Comparison of ENCODE assay signal across 8 cellular contexts in the genomic region with DNA sequence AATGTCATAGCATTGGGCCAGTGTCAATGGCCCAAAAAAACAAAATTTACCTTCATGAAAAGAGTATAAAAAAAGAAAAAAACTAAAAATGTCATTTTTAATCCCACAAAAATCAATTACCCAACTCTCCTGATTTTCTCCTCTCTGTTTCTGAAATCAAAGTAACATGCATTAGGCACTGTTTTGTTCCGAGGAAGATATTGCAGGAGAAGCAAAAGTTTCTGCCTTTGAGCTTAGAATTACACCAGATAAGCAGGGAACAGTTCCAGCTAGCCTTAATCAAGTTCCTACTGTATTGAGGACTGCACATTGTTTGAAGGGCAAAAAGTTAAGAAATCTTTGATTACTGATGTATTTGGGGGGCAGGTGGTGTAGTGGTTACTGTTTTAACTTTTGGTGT. TPM values are rescaled to one million over a fixed set of nuclear protein-coding genes. Genes with fewer than 3 reads are reported as not detected.
A peak's percentile ranks its signal among the peaks of the same experiment; 100 is the strongest.
DNase-seq lines count a peak whose midpoint lies in the region; ATAC-seq and TF ChIP-seq lines count a peak whose summit lies in the region.

No MANE protein-coding gene starts in this region.

- TF ChIP-seq POLR2A in body of pancreas (IDR thresholded peaks at IDR 0.05): no peak

- no peaks in the 10 kb centered on the region for H3K9me2 ChIP-seq in Karpas-422 (replicated peaks; ENCODE audit: insufficient read depth, low read length)

- no peaks in the 10 kb centered on the region for H3K27me3 Mint-ChIP-seq in neural crest cell (ENCODE audit: low read depth)

- H3K4me2 ChIP-seq in BLaER1 (peak overlapping the region; percentile 68), Karpas-422 (ENCODE audit: low read depth, low read length, poor library complexity, severe bottlenecking) (peak overlapping the region; percentile 84)

- H3K36me3 ChIP-seq in BLaER1: peaks cover 10% of the 10 kb centered on the region; the same call in 1 of the 2 replicates
- peaks cover 6% of the 10 kb centered on the region for H3K36me3 ChIP-seq in Karpas-422 (ENCODE audit: insufficient read depth, low read length)
- no peaks in the 10 kb centered on the region for H3K36me3 ChIP-seq in body of pancreas (replicated peaks in 1 of 2; ENCODE audit: insufficient read depth in 1 of 2, low read depth in 2 of 2)

- peak overlapping the region; percentile 97 for H3K4me3 Mint-ChIP-seq in neural crest cell

- H4K20me1 ChIP-seq in BLaER1 (peaks cover 24% of the 10 kb centered on the region), Karpas-422 (ENCODE audit: insufficient read depth, low read depth, low read length) (no peaks in the 10 kb centered on the region)

- H3K27me3 ChIP-seq in BLaER1: no peaks in the 10 kb centered on the region
- H3K27me3 ChIP-seq in Karpas-422 (ENCODE audit: low read length): no peaks in the 10 kb centered on the region
- no peaks in the 10 kb centered on the region for H3K27me3 ChIP-seq in body of pancreas

- H3K79me2 ChIP-seq in Karpas-422 (ENCODE audit: low read length): peaks cover 37% of the 10 kb centered on the region

- peaks cover 27% of the 10 kb centered on the region for H3K4me1 ChIP-seq in BLaER1
- peaks cover 24% of the 10 kb centered on the region for H3K4me1 ChIP-seq in Karpas-422 (ENCODE audit: low read length)
- H3K4me1 ChIP-seq in body of pancreas: peaks cover 23% of the 10 kb centered on the region

- no peaks in the 10 kb centered on the region for H3K9me3 Mint-ChIP-seq in neural crest cell

- DNase-seq in Karpas-422 (no peak), coronary artery (ENCODE audit: low spot score) (no peak), neural crest cell (ENCODE audit: low read depth, low spot score) (no peak), body of pancreas (no peak), COLO668 (lab: John Stamatoyannopoulos, UW; ENCODE audit: unreplicated experiment) (no peak)

- peaks cover 9% of the 10 kb centered on the region for H3K36me3 Mint-ChIP-seq in neural crest cell (ENCODE audit: low read depth)

- no peak overlapping the region for H3K27ac Mint-ChIP-seq in neural crest cell (ENCODE audit: unreplicated experiment)

- H2AFZ ChIP-seq in Karpas-422 (ENCODE audit: low read length): no peak overlapping the region

- peaks cover 36% of the 10 kb centered on the region for H3K4me1 Mint-ChIP-seq in neural crest cell

- H3K4me3 ChIP-seq in BLaER1 (peak overlapping the region; percentile 83), Karpas-422 (ENCODE audit: low read length) (peak overlapping the region; percentile 97), coronary artery (peak overlapping the region; percentile 99), body of pancreas (no peak overlapping the region)

- intact Hi-C loops in body of pancreas (cut with DNase I): no loop called here

- H3K9me3 ChIP-seq in BLaER1 (no peaks in the 10 kb centered on the region), Karpas-422 (ENCODE audit: low read length) (no peaks in the 10 kb centered on the region), body of pancreas (no peaks in the 10 kb centered on the region)

- ATAC-seq in GM21526 (IDR thresholded peaks at IDR 0.05; ENCODE audit: low FRiP score, unreplicated experiment): no peak
- no peak for ATAC-seq in body of pancreas
- no peak for ATAC-seq in HG02763 (IDR thresholded peaks at IDR 0.05; ENCODE audit: unreplicated experiment)

- TF ChIP-seq CTCF in coronary artery (IDR thresholded peaks at IDR 0.05): no peak
- no peak for TF ChIP-seq CTCF in neural crest cell (conservative IDR thresholded peaks at IDR 0.05)
- TF ChIP-seq CTCF in body of pancreas (IDR thresholded peaks at IDR 0.05): no peak

- H3K27ac ChIP-seq in BLaER1: no peak overlapping the region
- H3K27ac ChIP-seq in Karpas-422 (ENCODE audit: low read length): no peak overlapping the region
- no peak overlapping the region for H3K27ac ChIP-seq in coronary artery
- H3K27ac ChIP-seq in body of pancreas: no peak overlapping the region

- H3K9ac ChIP-seq in BLaER1: 0 out of 2 replicates have a peak overlapping the region, but pooled peaks have one; percentile 16
- peak overlapping the region; percentile 97 for H3K9ac ChIP-seq in Karpas-422 (ENCODE audit: low read length)

- WGBS in body of pancreas, 2 donors: 18 to 38% methylated on average over 1 of the region's 1 CpG

RNA-seq across cellular contexts. Expression of a gene that starts 1.1 kb away (rescaled TPM):
- 53.0 and 62.2 TPM in 2 replicates for total RNA-seq in Karpas-422 (2014; rRNA removed; shearing (Covaris generic); ENCODE audit: low replicate concordance)
- total RNA-seq in neural crest cell (39.2 and 41.8 TPM in 2 replicates), body of pancreas (10 to 100 TPM; 53.2 to 70.9 TPM)

RNA-seq across cellular contexts. Expression of a gene that starts 35.8 kb away (rescaled TPM):
- 3,939 and 6,611 TPM in 2 replicates for total RNA-seq in Karpas-422 (2014; rRNA removed; shearing (Covaris generic); ENCODE audit: low replicate concordance)
- total RNA-seq in neural crest cell: 1,432 and 1,510 TPM in 2 replicates
- total RNA-seq in body of pancreas: 100 to 1,000 TPM; 126 to 256 TPM

RNA-seq across cellular contexts. Expression of a gene that starts 41.9 kb away (rescaled TPM):
- 0.43 and 1.0 TPM in 2 replicates for total RNA-seq in Karpas-422 (2014; rRNA removed; shearing (Covaris generic); ENCODE audit: low replicate concordance)
- not detected in 2 replicates for total RNA-seq in neural crest cell
- 1 to 10 TPM; 5.4 to 5.6 TPM for total RNA-seq in body of pancreas

RNA-seq across cellular contexts. Expression of a gene that starts 43.5 kb away (rescaled TPM):
- 17.0 and 18.5 TPM in 2 replicates for total RNA-seq in Karpas-422 (2014; rRNA removed; shearing (Covaris generic); ENCODE audit: low replicate concordance)
- 18.5 and 19.7 TPM in 2 replicates for total RNA-seq in neural crest cell
- 1 to 10 TPM; 2.3 to 9.3 TPM for total RNA-seq in body of pancreas

Comparison
In these comparisons a context has a peak if more than half of its experiments do, and no peak if none do; other contexts are left out.
1. H3K4me3 ChIP-seq: peak in BLaER1 (single experiment), Karpas-422 (single experiment) and coronary artery (single experiment); none in body of pancreas (0 of 2).